In genomic region chr10:130800281-130800680, GRCh38 we compare ENCODE assay signal across 31 cellular contexts.
"Had no signal": no experiment of that assay in that cellular context is flagged by ENCODE, and none has a peak within 500 bp of the region (broad histone marks: within the 10 kb centered on the region; RNA-seq: fewer than 3 reads in every experiment).

No MANE protein-coding gene starts in this region.

- DNase-seq: Kasumi-1, MG63, NCI-H1048, NCI-H1092 treated with DMSO at 0.1 percent for 48 hours, NCI-H1105 treated with DMSO at 0.1 percent for 48 hours, NCI-H1417, NCI-H1436, NCI-H1694 treated with DMSO at 0.1 percent for 48 hours, NCI-H187 treated with DMSO at 0.1 percent for 48 hours, NCI-H2029, NCI-H2081, NCI-H2171 treated with DMSO at 0.1 percent for 48 hours, NCI-H2227 treated with DMSO at 0.1 percent for 48 hours, NCI-H446 treated with DMSO at 0.1 percent for 48 hours, NCI-H510A, NCI-H524, NCI-H526, NCI-H69, NCI-H748 treated with DMSO at 0.1 percent for 48 hours, NCI-H82, OCI-M1, PC-3, SHP77, SIG-M5, SJCRH30, T-cell had no signal

- ATAC-seq: PC-3, Right ventricle myocardium inferior, SK-N-SH treated with all-trans-retinoic acid at 6 μM for 48 hours, T-cell had no signal

- H3K36me3 Mint-ChIP-seq: T-cell had no signal

- H3K27me3 ChIP-seq: MG63, Peyer's patch, SJCRH30 had no signal

- H3K4me3 ChIP-seq: MG63, Peyer's patch, SJCRH30, SK-N-MC had no signal

- H3K27ac Mint-ChIP-seq: T-cell had no signal

- H3K4me3 Mint-ChIP-seq: T-cell had no signal

- H3K4me1 Mint-ChIP-seq: T-cell had no signal

- H3K27ac ChIP-seq: Peyer's patch, RWPE1, SJCRH30, SK-N-MC had no signal

- H3K9me3 Mint-ChIP-seq: T-cell had no signal

- H3K4me1 ChIP-seq: Peyer's patch, SJCRH30 had no signal

- H3K9me3 ChIP-seq: MG63, SJCRH30 had no signal

- H3K36me3 ChIP-seq: MG63, Peyer's patch, SJCRH30 had no signal
